ENCODE assay signal across 8 cellular contexts in genomic region chr10:102855731-102856436, GRCh38. TPM values are rescaled to one million over a fixed set of nuclear protein-coding genes. Genes with fewer than 3 reads are reported as not detected.
DNase-seq lines count a peak whose midpoint lies in the region; ATAC-seq and TF ChIP-seq lines count a peak whose summit lies in the region.
"Not testable (repeated sequence)": the region's sequence is repeated elsewhere in the genome, so short reads cannot be mapped to it uniquely, and the experiment has no call there.

No MANE protein-coding gene starts in this region.

- in situ Hi-C loops in HAP-1 (cut with MboI; ENCODE audit: low sequenced_read_pairs) = not testable (repeated sequence)

- H3K36me3 Mint-ChIP-seq in activated naive CD8-positive, alpha-beta T cell = not testable (repeated sequence)

- not testable (repeated sequence) for H3K4me3 ChIP-seq in AG09309 (ENCODE audit: control insufficient read depth, low read depth, low read length); HAP-1; epithelial cell of esophagus (ENCODE audit: low read length)
- peak overlapping the region in 1 of 2 experiments; percentile 91 for H3K4me3 ChIP-seq in mesenchymal stem cell (ENCODE audit: insufficient read depth in 1 of 2, low read depth in 1 of 2, low read length in 2 of 2)

- H3K79me1 ChIP-seq in mesenchymal stem cell (replicated peaks; ENCODE audit: low read length, poor library complexity, severe bottlenecking) = peaks cover 15% of the 10 kb centered on the region

- H2BK15ac ChIP-seq in mesenchymal stem cell (ENCODE audit: low read depth, poor library complexity, severe bottlenecking) = not testable (repeated sequence)

- TF ChIP-seq CTCF in AG09309 (IDR thresholded peaks at IDR 0.05; ENCODE audit: control insufficient read depth, insufficient read depth, low read depth, low read length, missing control alignments); epithelial cell of esophagus (IDR thresholded peaks at IDR 0.05; ENCODE audit: insufficient read depth, low read depth, low read length, missing control alignments): not testable (repeated sequence)

- not testable (repeated sequence) for H2AK5ac ChIP-seq in mesenchymal stem cell (ENCODE audit: low read length, severe bottlenecking)

- not testable (repeated sequence) for H3K23ac ChIP-seq in mesenchymal stem cell (ENCODE audit: low read length in 2 of 2)

- not testable (repeated sequence) for H3K9me3 Mint-ChIP-seq in activated naive CD8-positive, alpha-beta T cell (ENCODE audit: low read depth)

- H3K27me3 ChIP-seq in HAP-1 (ENCODE audit: low read depth); mesenchymal stem cell (ENCODE audit: control insufficient read depth in 1 of 2, insufficient read depth in 1 of 2, low read length in 2 of 2): not testable (repeated sequence)

- H3K27ac ChIP-seq in mesenchymal stem cell (ENCODE audit: low read length, poor library complexity, severe bottlenecking) = peak overlapping the region; percentile 75

- H3K9me3 ChIP-seq in HAP-1; mesenchymal stem cell (ENCODE audit: control insufficient read depth, low read length): not testable (repeated sequence)

- peak; percentile 84 for DNase-seq in AG09309 (ENCODE audit: low read depth)
- peak; percentile 82 to 90 for DNase-seq in HAP-1 (ENCODE audit: low spot score in 2 of 2)
- DNase-seq in NCI-H1694 (lab: John Stamatoyannopoulos, UW) = peak; percentile 26
- DNase-seq in SIG-M5 (lab: John Stamatoyannopoulos, UW) = peak; percentile 7
- DNase-seq in epithelial cell of esophagus (ENCODE audit: low read depth) = peak; percentile 90
- DNase-seq in mesenchymal stem cell = peak; percentile 99
- peak; percentile 9 for DNase-seq in stimulated activated naive CD8-positive, alpha-beta T cell treated with anti-CD3 and anti-CD28 coated beads, Interleukin-15, Interleukin-2, amounts not matched to agents 100 U/mL and 50 U/mL, for 24 hours

- peaks cover 18% of the 10 kb centered on the region for H3K4me1 Mint-ChIP-seq in activated naive CD8-positive, alpha-beta T cell (ENCODE audit: low read depth)

- H2BK120ac ChIP-seq in mesenchymal stem cell (ENCODE audit: low read depth, low read length) = not testable (repeated sequence)

- not testable (repeated sequence) for H3K18ac ChIP-seq in mesenchymal stem cell (ENCODE audit: low read depth in 1 of 2, low read length in 2 of 2)

- not testable (repeated sequence) for H2BK12ac ChIP-seq in mesenchymal stem cell (ENCODE audit: low read length in 2 of 2)

- not testable (repeated sequence) for H3K4ac ChIP-seq in mesenchymal stem cell (ENCODE audit: low read depth in 1 of 2, low read length in 2 of 2)

- not testable (repeated sequence) for H3K14ac ChIP-seq in mesenchymal stem cell (ENCODE audit: low read length in 2 of 2)

- H3K36me3 ChIP-seq in HAP-1 (replicated peaks); mesenchymal stem cell (ENCODE audit: control insufficient read depth in 1 of 2, insufficient read depth in 2 of 2, low read depth in 1 of 2, low read length in 2 of 2): not testable (repeated sequence)

- not testable (repeated sequence) for H4K91ac ChIP-seq in mesenchymal stem cell (ENCODE audit: low read length)

- not testable (repeated sequence) for H3K27ac Mint-ChIP-seq in activated naive CD8-positive, alpha-beta T cell

- H3K4me1 ChIP-seq in HAP-1 = peaks cover 17% of the 10 kb centered on the region
- not testable (repeated sequence) for H3K4me1 ChIP-seq in mesenchymal stem cell (ENCODE audit: control insufficient read depth, insufficient read depth, low read depth, low read length)

- H2BK5ac ChIP-seq in mesenchymal stem cell (ENCODE audit: low read depth, low read length, poor library complexity, severe bottlenecking) = not testable (repeated sequence)

- H3K9ac ChIP-seq in mesenchymal stem cell (ENCODE audit: low read length) = peak overlapping the region; percentile 97

- not testable (repeated sequence) for H3K27me3 Mint-ChIP-seq in activated naive CD8-positive, alpha-beta T cell

- not testable (repeated sequence) for H3K4me2 ChIP-seq in mesenchymal stem cell (ENCODE audit: low read length, poor library complexity, severe bottlenecking)

- H4K8ac ChIP-seq in mesenchymal stem cell (ENCODE audit: low read length) = not testable (repeated sequence)

- not testable (repeated sequence) for ATAC-seq in stimulated activated naive CD8-positive, alpha-beta T cell treated with anti-CD3 and anti-CD28 coated beads, Interleukin-15, Interleukin-2, amounts not matched to agents 100 U/mL and 50 U/mL, for 24 hours

- peak overlapping the region; percentile 60 for H3K4me3 Mint-ChIP-seq in activated naive CD8-positive, alpha-beta T cell

- H2AFZ ChIP-seq in mesenchymal stem cell (ENCODE audit: low read depth, low read length) = not testable (repeated sequence)

- WGBS in mesenchymal stem cell = 10% methylated on average over 11 of the region's 11 CpGs

RNA-seq across cellular contexts. Expression of gene BORCS7, which starts 1.8 kb away (rescaled TPM):
- polyA plus RNA-seq in mesenchymal stem cell (2013, experiment 1 of 2) = 17.4 TPM
- 18.1 TPM for polyA plus RNA-seq in mesenchymal stem cell (2013, experiment 2 of 2)

RNA-seq across cellular contexts. Expression of gene AS3MT, which starts 13.4 kb away (rescaled TPM):
- 2.8 TPM for polyA plus RNA-seq in mesenchymal stem cell (2013, experiment 1 of 2)
- 2.6 TPM for polyA plus RNA-seq in mesenchymal stem cell (2013, experiment 2 of 2)

RNA-seq across cellular contexts. Expression of gene CYP17A1, which starts 18.7 kb away (rescaled TPM):
- polyA plus RNA-seq in mesenchymal stem cell (2013, experiment 1 of 2) = not detected
- polyA plus RNA-seq in mesenchymal stem cell (2013, experiment 2 of 2) = not detected

Comparison
In these comparisons a context has a peak if more than half of its experiments do, and no peak if none do; other contexts are left out.
1. DNase-seq: peak in every context shown above with its lines; median percentile 99 in mesenchymal stem cell; 90 in epithelial cell of esophagus; 86 in HAP-1; 84 in AG09309; 26 in NCI-H1694; 9 in stimulated activated naive CD8-positive, alpha-beta T cell treated with anti-CD3 and anti-CD28 coated beads, Interleukin-15, Interleukin-2, amounts not matched to agents 100 U/mL and 50 U/mL, for 24 hours; 7 in SIG-M5.